Comparison of ENCODE assay signal across 22 cellular contexts in the genomic region with DNA sequence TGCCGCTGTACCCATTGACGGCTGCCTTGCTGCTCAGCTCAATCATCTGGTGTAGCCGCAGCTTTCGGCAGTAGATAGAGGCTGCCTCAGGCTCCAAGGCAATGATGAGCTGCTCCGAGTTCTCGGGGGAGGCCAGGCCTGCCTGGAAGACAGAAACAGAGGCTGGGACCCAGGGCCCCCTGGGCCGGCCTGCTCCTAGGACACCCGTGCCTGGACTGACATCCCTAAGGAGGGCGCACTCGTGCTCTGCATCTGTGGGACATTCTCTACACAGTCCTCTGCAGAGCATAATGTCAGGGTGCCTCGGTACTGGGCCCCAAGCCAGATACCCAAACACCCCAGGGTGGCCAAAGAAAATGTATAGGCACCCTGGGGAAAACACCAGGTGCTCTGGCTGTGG. TPM values are rescaled to one million over a fixed set of nuclear protein-coding genes. Genes with fewer than 3 reads are reported as not detected.
A peak's percentile ranks its signal among the peaks of the same experiment; 100 is the strongest.
DNase-seq lines count a peak whose midpoint lies in the region; ATAC-seq and TF ChIP-seq lines count a peak whose summit lies in the region.
"Had no signal": no experiment of that assay in that cellular context is flagged by ENCODE, and none has a peak within 500 bp of the region (broad histone marks: within the 10 kb centered on the region; RNA-seq: fewer than 3 reads in every experiment).

No MANE protein-coding gene starts in this region.

- no peak for TF ChIP-seq EP300 in sigmoid colon (IDR thresholded peaks at IDR 0.05)

- peak overlapping the region; percentile 49 for H3K56ac ChIP-seq in mesendoderm (ENCODE audit: low read length)

- intact Hi-C loops in Right ventricle myocardium inferior (cut with DNase I), result loop anchor here (2.0 kb wide), 1 partner anchor 59 kb away; the partner anchor contains the start of gene HSPA12A
- intact Hi-C loops in cardiac septum (cut with DNase I), result loop anchor here (2.0 to 5.0 kb wide), 2 partner anchors 59 to 483 kb away; partner anchors contain the start of gene HSPA12A
- intact Hi-C loops in sigmoid colon (cut with DNase I), result loop anchor here (2.0 to 5.0 kb wide), 2 partner anchors 59 to 483 kb away; partner anchors contain the start of gene HSPA12A

- H3K36me3 ChIP-seq in mesendoderm (ENCODE audit: control insufficient read depth, insufficient read depth, low read length) (no peaks in the 10 kb centered on the region), sigmoid colon (peaks cover 0 to 18% (median 0%) of the 10 kb centered on the region in 4 donors)
- H3K36me3 ChIP-seq: BE2C; BLaER1 treated with 17β-estradiol and CSF1 and Interleukin-3, amounts not matched to agents 10 nM and 100 nM had no signal

- no peak overlapping the region for H3K4me3 Mint-ChIP-seq in HFFc6
- H3K4me3 Mint-ChIP-seq: CD14-positive monocyte; CD4-positive, alpha-beta T cell; CD8-positive, alpha-beta memory T cell; GM23338; H9 had no signal

- H3K4me3 ChIP-seq in mesendoderm (ENCODE audit: low read length) (no peak overlapping the region), sigmoid colon (no peak overlapping the region)
- H3K4me3 ChIP-seq: A549; BLaER1 treated with 17β-estradiol and CSF1 and Interleukin-3, amounts not matched to agents 10 nM and 100 nM; GM23338 had no signal

- no peak for ATAC-seq in Right ventricle myocardium inferior
- no peak for ATAC-seq in activated naive CD4-positive, alpha-beta T cell treated with anti-CD3 and anti-CD28 coated beads, Interleukin-2, amount 50 U/mL, for 72 hours
- ATAC-seq: GM23338 had no signal

- H2BK15ac ChIP-seq in mesendoderm (replicated peaks; ENCODE audit: low read depth), result no peak overlapping the region

- H2BK5ac ChIP-seq in mesendoderm (ENCODE audit: low read length), result no peak overlapping the region

- H3K27me3 Mint-ChIP-seq in HFFc6 (ENCODE audit: insufficient read depth), result no peaks in the 10 kb centered on the region

- no peaks in the 10 kb centered on the region for H3K79me2 ChIP-seq in mesendoderm (ENCODE audit: control insufficient read depth, insufficient read depth, low read length)

- DNase-seq in Right ventricle myocardium inferior (ENCODE audit: missing footprints) (peak; percentile 68), cardiac septum (ENCODE audit: low spot score) (no peak), NCI-H69 (lab: John Stamatoyannopoulos, UW) (peak; percentile 8), mesendoderm (no peak), sigmoid colon (no peak), HFFc6 (no peak)
- DNase-seq in activated naive CD4-positive, alpha-beta T cell treated with anti-CD3 and anti-CD28 coated beads, Interleukin-2, amount 50 U/mL, for 72 hours (ENCODE audit: low spot score in 2 of 2), result no peak
- DNase-seq: 8988T; ACHN; AML-193; BE2C; CD4-positive, alpha-beta T cell; CD8-positive, alpha-beta memory T cell; DMS 273 treated with DMSO at 0.1 percent for 48 hours; DMS79; EL; GF-D8; H9 had no signal

- TF ChIP-seq POLR2A in sigmoid colon (IDR thresholded peaks at IDR 0.05), result no peak

- H3K9me3 ChIP-seq in sigmoid colon, result no peaks in the 10 kb centered on the region
- H3K9me3 ChIP-seq: A549; BE2C; BLaER1 treated with 17β-estradiol and CSF1 and Interleukin-3, amounts not matched to agents 10 nM and 100 nM had no signal

- TF ChIP-seq CTCF in sigmoid colon (IDR thresholded peaks at IDR 0.05), result no peak
- TF ChIP-seq CTCF in HFFc6 (IDR thresholded peaks at IDR 0.05), result no peak

- H3K9me3 Mint-ChIP-seq in activated naive CD4-positive, alpha-beta T cell treated with anti-CD3 and anti-CD28 coated beads, Interleukin-2, amount 50 U/mL, for 72 hours, result no peaks in the 10 kb centered on the region
- no peaks in the 10 kb centered on the region for H3K9me3 Mint-ChIP-seq in HFFc6
- H3K9me3 Mint-ChIP-seq: CD4-positive, alpha-beta T cell; CD8-positive, alpha-beta memory T cell; H9 had no signal

- H3K4ac ChIP-seq in mesendoderm (ENCODE audit: low read depth, low read length), result no peak overlapping the region

- H3K23ac ChIP-seq in mesendoderm (ENCODE audit: low read length), result no peak overlapping the region

- no peak overlapping the region for H4K5ac ChIP-seq in mesendoderm (ENCODE audit: low read length)

- H3K4me1 ChIP-seq in mesendoderm (ENCODE audit: control insufficient read depth, low read depth, low read length) (peaks cover 6% of the 10 kb centered on the region), sigmoid colon (peaks cover 0 to 20% (median 8%) of the 10 kb centered on the region in 4 donors)
- H3K4me1 ChIP-seq: A549, BE2C had no signal

- WGBS in mesendoderm (ENCODE audit: extremely low coverage, insufficient coverage, low lambda C conversion rate), result no CpG with 5 or more reads among the region's 11 CpGs
- WGBS in sigmoid colon, 2 donors, result 93 to 95% methylated on average over 11 of the region's 11 CpGs

- H2AK5ac ChIP-seq in mesendoderm (ENCODE audit: low read length), result no peak overlapping the region

- no peak overlapping the region for H3K27ac ChIP-seq in mesendoderm (ENCODE audit: low read depth, low read length)
- no peak overlapping the region for H3K27ac ChIP-seq in sigmoid colon
- H3K27ac ChIP-seq: A549; BLaER1 treated with 17β-estradiol and CSF1 and Interleukin-3, amounts not matched to agents 10 nM and 100 nM had no signal

- no peak overlapping the region for H3K4me2 ChIP-seq in mesendoderm (ENCODE audit: low read length)
- H3K4me2 ChIP-seq: A549; BLaER1 treated with 17β-estradiol and CSF1 and Interleukin-3, amounts not matched to agents 10 nM and 100 nM; GM23338 had no signal

- no peaks in the 10 kb centered on the region for H3K36me3 Mint-ChIP-seq in activated naive CD4-positive, alpha-beta T cell treated with anti-CD3 and anti-CD28 coated beads, Interleukin-2, amount 50 U/mL, for 72 hours
- H3K36me3 Mint-ChIP-seq in HFFc6 (ENCODE audit: low read depth), result peaks cover 13% of the 10 kb centered on the region
- H3K36me3 Mint-ChIP-seq: CD14-positive monocyte; CD8-positive, alpha-beta memory T cell had no signal

- no peak overlapping the region for H2BK120ac ChIP-seq in mesendoderm (ENCODE audit: low read depth, low read length)

- H3K27ac Mint-ChIP-seq in activated naive CD4-positive, alpha-beta T cell treated with anti-CD3 and anti-CD28 coated beads, Interleukin-2, amount 50 U/mL, for 72 hours, result no peak overlapping the region
- no peak overlapping the region for H3K27ac Mint-ChIP-seq in HFFc6
- H3K27ac Mint-ChIP-seq: CD14-positive monocyte; CD4-positive, alpha-beta T cell; CD8-positive, alpha-beta memory T cell; GM23338; H9 had no signal

- no peaks in the 10 kb centered on the region for H3K27me3 ChIP-seq in mesendoderm (ENCODE audit: insufficient read depth, low read length, poor library complexity)
- no peaks in the 10 kb centered on the region for H3K27me3 ChIP-seq in sigmoid colon
- H3K27me3 ChIP-seq: BE2C; BLaER1 treated with 17β-estradiol and CSF1 and Interleukin-3, amounts not matched to agents 10 nM and 100 nM had no signal

- peaks cover 24% of the 10 kb centered on the region for H3K4me1 Mint-ChIP-seq in HFFc6 (ENCODE audit: low read depth)

- H3K79me1 ChIP-seq in mesendoderm (ENCODE audit: low read length), result no peaks in the 10 kb centered on the region

- no peak overlapping the region for H3K18ac ChIP-seq in mesendoderm (ENCODE audit: low read length)

- H3K9ac ChIP-seq in mesendoderm (ENCODE audit: low read length), result no peak overlapping the region
- H3K9ac ChIP-seq: BLaER1 treated with 17β-estradiol and CSF1 and Interleukin-3, amounts not matched to agents 10 nM and 100 nM had no signal

- no peak overlapping the region for H4K8ac ChIP-seq in mesendoderm (ENCODE audit: low read depth, low read length)

RNA-seq across cellular contexts. Expression of gene HSPA12A, which starts 58.5 kb away (rescaled TPM):
- total RNA-seq in Right ventricle myocardium inferior (20.8 TPM), cardiac septum (8.1 TPM), sigmoid colon (10 to 100 TPM; 12.3 to 17.4 (median 15.4) TPM)
- polyA plus RNA-seq in mesendoderm (2013, experiment 1 of 2), result 4.5 TPM
- polyA plus RNA-seq in mesendoderm (2013, experiment 2 of 2), result 4.4 TPM
- 1 to 10 TPM; 1.4 to 3.6 (median 3.0) TPM for polyA plus RNA-seq in sigmoid colon
- under 1 TPM in 1 of 2 donors, not detected in 1; 0.39 TPM for total RNA-seq in activated naive CD4-positive, alpha-beta T cell treated with anti-CD3 and anti-CD28 coated beads, Interleukin-2, amount 50 U/mL, for 72 hours
- 10 to 100 TPM; 16.6 to 19.4 (median 17.7) TPM for total RNA-seq in HFFc6 (2021; fragmentation: NEBNext Ultra II Directional; extraction: Animal tissue kit (Norgen Biotek cat#: 25700))
- polyA plus RNA-seq: CD14-positive monocyte; CD8-positive, alpha-beta memory T cell had no signal

Comparison
In these comparisons a context has a peak if more than half of its experiments do, and no peak if none do; other contexts are left out.
1. DNase-seq: peak in Right ventricle myocardium inferior (single experiment) and NCI-H69 (single experiment); none in cardiac septum (single experiment), mesendoderm (single experiment), sigmoid colon (single experiment), activated naive CD4-positive, alpha-beta T cell treated with anti-CD3 and anti-CD28 coated beads, Interleukin-2, amount 50 U/mL, for 72 hours (0 of 2) and HFFc6 (single experiment).